In the genomic region with DNA sequence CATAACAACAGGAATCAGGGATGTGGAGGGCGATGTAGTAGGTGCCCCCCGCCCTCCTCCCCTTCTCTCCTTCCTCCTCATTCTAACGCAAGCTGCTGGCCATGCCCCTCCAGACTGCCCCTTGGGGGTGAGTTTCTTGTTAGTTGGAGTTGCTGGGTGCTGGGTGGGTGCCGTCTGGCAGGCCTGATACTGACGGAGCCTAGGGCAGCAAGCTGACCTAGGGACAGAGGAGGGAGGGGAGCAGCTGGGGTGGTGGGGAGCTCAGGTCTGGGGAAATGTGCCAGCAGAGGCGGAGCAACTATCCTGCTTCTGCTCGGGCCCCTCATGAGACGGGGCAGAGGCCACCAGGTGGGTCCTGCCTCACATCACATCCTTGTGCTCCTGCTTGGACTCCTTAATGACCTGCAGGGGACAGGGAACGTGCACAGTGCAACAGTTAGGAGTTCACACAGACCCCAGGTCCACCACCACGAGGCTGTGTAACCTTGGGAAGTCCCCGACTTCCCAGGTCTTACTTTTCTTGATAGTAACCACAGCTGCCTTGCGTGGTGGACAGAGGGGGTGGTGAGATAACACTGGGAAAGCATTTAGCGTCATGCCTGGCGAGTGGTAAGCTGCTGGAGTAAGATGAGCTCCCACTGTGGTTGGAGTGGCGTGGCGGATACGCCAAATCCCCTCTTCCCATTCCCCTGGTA, we compare ENCODE assay signal across 24 cellular contexts. TPM values are rescaled to one million over a fixed set of nuclear protein-coding genes. Genes with fewer than 3 reads are reported as not detected.
DNase-seq lines count a peak whose midpoint lies in the region; ATAC-seq and TF ChIP-seq lines count a peak whose summit lies in the region.
"Had no signal": no experiment of that assay in that cellular context is flagged by ENCODE, and none has a peak within 500 bp of the region (broad histone marks: within the 10 kb centered on the region; RNA-seq: fewer than 3 reads in every experiment).

No MANE protein-coding gene starts in this region.

- H3K4me3 ChIP-seq in H7 (ENCODE audit: insufficient read depth, low read depth, low read length) = no peak overlapping the region
- no peak overlapping the region for H3K4me3 ChIP-seq in RWPE2 (ENCODE audit: severe bottlenecking)
- no peak overlapping the region for H3K4me3 ChIP-seq in choroid plexus epithelial cell (ENCODE audit: low read depth, low read length)
- H3K4me3 ChIP-seq: adrenal gland, pancreas, suprapubic skin had no signal

- peaks cover 16% of the 10 kb centered on the region for H3K27me3 Mint-ChIP-seq in activated naive CD4-positive, alpha-beta T cell treated with anti-CD3 and anti-CD28 coated beads for 36 hours (ENCODE audit: low read depth)

- H3K27ac ChIP-seq in RWPE2 (ENCODE audit: poor library complexity, severe bottlenecking) = peak overlapping the region; percentile 70
- H3K27ac ChIP-seq: adrenal gland, pancreas, suprapubic skin had no signal

- H3K4me3 Mint-ChIP-seq in activated naive CD4-positive, alpha-beta T cell treated with anti-CD3 and anti-CD28 coated beads for 36 hours = no peak overlapping the region
- H3K4me3 Mint-ChIP-seq: activated CD8-positive, alpha-beta T cell treated with anti-CD3 and anti-CD28 coated beads for 36 hours; CD4-positive, alpha-beta T cell; dendritic cell treated with granulocyte-macrophage colony-stimulating factor and Interleukin-4, amounts not matched to agents 40 ng/mL and 50 ng/mL, for 4 days; natural killer cell had no signal

- H3K4me1 ChIP-seq in RWPE2 (ENCODE audit: insufficient read depth, poor library complexity, severe bottlenecking) = peaks cover 29% of the 10 kb centered on the region

- intact Hi-C loops in posterior vena cava (cut with DNase I) = no loop called here
- intact Hi-C loops in activated naive CD4-positive, alpha-beta T cell treated with anti-CD3 and anti-CD28 coated beads for 36 hours (cut with micrococcal nuclease) = no loop called here

- H3K9me3 ChIP-seq in RWPE2 (ENCODE audit: severe bottlenecking) = no peaks in the 10 kb centered on the region
- H3K9me3 ChIP-seq: adrenal gland, pancreas, suprapubic skin had no signal

- no peaks in the 10 kb centered on the region for H3K36me3 Mint-ChIP-seq in activated naive CD4-positive, alpha-beta T cell treated with anti-CD3 and anti-CD28 coated beads for 36 hours (ENCODE audit: low read depth)
- H3K36me3 Mint-ChIP-seq: natural killer cell had no signal

- H3K36me3 ChIP-seq in H7 (replicated peaks; ENCODE audit: control insufficient read depth, insufficient read depth, low read length) (no peaks in the 10 kb centered on the region), RWPE2 (ENCODE audit: low read depth) (no peaks in the 10 kb centered on the region)
- H3K36me3 ChIP-seq: adrenal gland, pancreas, suprapubic skin had no signal

- TF ChIP-seq CTCF in RWPE2 (IDR thresholded peaks at IDR 0.05; ENCODE audit: poor library complexity, severe bottlenecking) = no peak
- no peak for TF ChIP-seq CTCF in choroid plexus epithelial cell (conservative IDR thresholded peaks at IDR 0.05; ENCODE audit: low read depth, low read length)

- no peak for ATAC-seq in RWPE2 (ENCODE audit: low read depth)
- no peak for ATAC-seq in GM19023 (IDR thresholded peaks at IDR 0.05; ENCODE audit: unreplicated experiment)
- no peak for ATAC-seq in GM18909 (IDR thresholded peaks at IDR 0.05; ENCODE audit: poor library complexity, unreplicated experiment)
- ATAC-seq: activated CD4-positive, CD25-positive, alpha-beta regulatory T cell treated with anti-CD3 and anti-CD28 coated beads, Interleukin-2, amount 50 U/mL, for 24 hours; activated CD8-positive, alpha-beta T cell treated with anti-CD3 and anti-CD28 coated beads for 36 hours; natural killer cell; pancreas; sciatic nerve had no signal

- H3K4me1 Mint-ChIP-seq in activated naive CD4-positive, alpha-beta T cell treated with anti-CD3 and anti-CD28 coated beads for 36 hours (ENCODE audit: low read depth) = peaks cover 3% of the 10 kb centered on the region

- DNase-seq in H7 (peak; percentile 36), RWPE2 (ENCODE audit: low spot score) (no peak), choroid plexus epithelial cell (ENCODE audit: low read depth) (peak; percentile 14), posterior vena cava (ENCODE audit: low spot score) (peak; percentile 71), cortex of kidney (lab: John Stamatoyannopoulos, UW) (no peak)
- DNase-seq in activated naive CD4-positive, alpha-beta T cell treated with anti-CD3 and anti-CD28 coated beads for 36 hours = no peak
- DNase-seq: activated CD8-positive, alpha-beta T cell treated with anti-CD3 and anti-CD28 coated beads for 36 hours; activated gamma-delta T cell treated with Interleukin-2 at 50 U/mL for 16 hours; activated T-cell treated with anti-CD3 and anti-CD28 coated beads, Interleukin-2, amount 50 U/mL, for 1 hour; CD4-positive, alpha-beta T cell; Kasumi-1; natural killer cell; NCI-H1048; NCI-H187 treated with DMSO at 0.1 percent for 48 hours; NCI-H345; pancreas; T-helper 2 cell had no signal

- CTCF ChIA-PET in activated naive CD4-positive, alpha-beta T cell treated with anti-CD3 and anti-CD28 coated beads for 36 hours (lab: Charles Lee) = interaction anchor here (0.7 to 0.8 kb wide), 2 partner anchors 11 to 54 kb away, joined by 3 read pairs; no protein-coding TSS in a partner anchor

- no peak overlapping the region for H3K27ac Mint-ChIP-seq in activated naive CD4-positive, alpha-beta T cell treated with anti-CD3 and anti-CD28 coated beads for 36 hours
- H3K27ac Mint-ChIP-seq: activated CD8-positive, alpha-beta T cell treated with anti-CD3 and anti-CD28 coated beads for 36 hours; CD4-positive, alpha-beta T cell; dendritic cell treated with granulocyte-macrophage colony-stimulating factor and Interleukin-4, amounts not matched to agents 40 ng/mL and 50 ng/mL, for 4 days; natural killer cell had no signal

- no peaks in the 10 kb centered on the region for H3K9me3 Mint-ChIP-seq in activated naive CD4-positive, alpha-beta T cell treated with anti-CD3 and anti-CD28 coated beads for 36 hours
- H3K9me3 Mint-ChIP-seq: activated CD8-positive, alpha-beta T cell treated with anti-CD3 and anti-CD28 coated beads for 36 hours; CD4-positive, alpha-beta T cell; dendritic cell treated with granulocyte-macrophage colony-stimulating factor and Interleukin-4, amounts not matched to agents 40 ng/mL and 50 ng/mL, for 4 days; natural killer cell had no signal

- peaks cover 6% of the 10 kb centered on the region for H3K27me3 ChIP-seq in H7 (ENCODE audit: control insufficient read depth, insufficient read depth, low read length)
- no peaks in the 10 kb centered on the region for H3K27me3 ChIP-seq in RWPE2 (ENCODE audit: insufficient read depth, poor library complexity, severe bottlenecking)
- H3K27me3 ChIP-seq: adrenal gland, pancreas had no signal

RNA-seq across cellular contexts. Expression of gene EFTUD2, which starts 7.9 kb away (rescaled TPM):
- total RNA-seq in H7 (2014; rRNA removed; shearing (Covaris generic)) = 122 and 137 TPM in 2 replicates
- 10 to 100 TPM; 65.2 to 71.9 TPM for total RNA-seq in posterior vena cava
- 100 to 1,000 TPM; 170 to 176 TPM for total RNA-seq in activated naive CD4-positive, alpha-beta T cell treated with anti-CD3 and anti-CD28 coated beads for 36 hours

RNA-seq across cellular contexts. Expression of gene GFAP, which starts 8.2 kb away (rescaled TPM):
- total RNA-seq in H7 (2014; rRNA removed; shearing (Covaris generic)) = 0.10 and 0.85 TPM in 2 replicates
- total RNA-seq in posterior vena cava = 1 to 10 TPM in 1 of 2 donors, under 1 TPM in 1; 0.51 to 1.7 TPM
- not detected for total RNA-seq in activated naive CD4-positive, alpha-beta T cell treated with anti-CD3 and anti-CD28 coated beads for 36 hours
- total RNA-seq: activated CD8-positive, alpha-beta T cell treated with anti-CD3 and anti-CD28 coated beads for 36 hours; CD4-positive, alpha-beta T cell; natural killer cell had no signal

RNA-seq across cellular contexts. Expression of gene KIF18B, which starts 40.4 kb away (rescaled TPM):
- 17.9 and 20.4 TPM in 2 replicates for total RNA-seq in H7 (2014; rRNA removed; shearing (Covaris generic))
- total RNA-seq in posterior vena cava = under 1 TPM; 0.10 to 0.65 TPM
- total RNA-seq in activated naive CD4-positive, alpha-beta T cell treated with anti-CD3 and anti-CD28 coated beads for 36 hours = 10 to 100 TPM; 54.9 to 55.4 TPM

RNA-seq across cellular contexts. Expression of gene HIGD1B, which starts 59.5 kb away (rescaled TPM):
- total RNA-seq in H7 (2014; rRNA removed; shearing (Covaris generic)) = not detected in 2 replicates
- 1 to 10 TPM; 1.8 to 1.9 TPM for total RNA-seq in posterior vena cava
- total RNA-seq in activated naive CD4-positive, alpha-beta T cell treated with anti-CD3 and anti-CD28 coated beads for 36 hours = not detected
- total RNA-seq: activated CD8-positive, alpha-beta T cell treated with anti-CD3 and anti-CD28 coated beads for 36 hours; CD4-positive, alpha-beta T cell; natural killer cell; suprapubic skin had no signal

Comparison
In these comparisons a context has a peak if more than half of its experiments do, and no peak if none do; other contexts are left out.
1. DNase-seq: peak in H7 (single experiment), choroid plexus epithelial cell (single experiment) and posterior vena cava (single experiment); none in RWPE2 (single experiment), cortex of kidney (single experiment) and activated naive CD4-positive, alpha-beta T cell treated with anti-CD3 and anti-CD28 coated beads for 36 hours (single experiment).
2. RNA of gene KIF18B, which starts 40.4 kb away (total RNA-seq): 54.9 to 55.4 TPM in activated naive CD4-positive, alpha-beta T cell treated with anti-CD3 and anti-CD28 coated beads for 36 hours and 17.9 to 20.4 TPM in H7; 0.10 to 0.65 TPM in posterior vena cava; every median in the first group is over 10 times any median in the second.